Comparison of ENCODE assay signal across 15 cellular contexts in genomic region chr1:9658186-9658585, GRCh38. TPM values are rescaled to one million over a fixed set of nuclear protein-coding genes. Genes with fewer than 3 reads are reported as not detected.
DNase-seq lines count a peak whose midpoint lies in the region; ATAC-seq and TF ChIP-seq lines count a peak whose summit lies in the region.
"Had no signal": no experiment of that assay in that cellular context is flagged by ENCODE, and none has a peak within 500 bp of the region (broad histone marks: within the 10 kb centered on the region; RNA-seq: fewer than 3 reads in every experiment).

No MANE protein-coding gene starts in this region.

- CTCF ChIA-PET in activated CD4-positive, alpha-beta T cell treated with anti-CD3 and anti-CD28 coated beads for 36 hours (lab: Charles Lee) = interaction anchor here (0.5 to 9.2 kb wide), 6 partner anchors 10 to 269 kb away, joined by 3 to 100 read pairs (median 4); no protein-coding TSS in a partner anchor

- TF ChIP-seq CTCF in GM20000 (IDR thresholded peaks at IDR 0.05; ENCODE audit: extremely low read depth, missing control alignments) (no peak), natural killer cell (IDR thresholded peaks at IDR 0.05) (no peak)

- peaks cover 81% of the 10 kb centered on the region for H3K4me1 Mint-ChIP-seq in activated CD4-positive, alpha-beta T cell treated with anti-CD3 and anti-CD28 coated beads for 36 hours
- H3K4me1 Mint-ChIP-seq in activated T-helper 17 cell treated with anti-CD3 and anti-CD28 coated beads, Interleukin-2, amount 50 U/mL, for 72 hours = peaks cover 47% of the 10 kb centered on the region
- peaks cover 76 to 84% of the 10 kb centered on the region in 2 donors for H3K4me1 Mint-ChIP-seq in natural killer cell

- ATAC-seq in activated CD4-positive, alpha-beta T cell treated with anti-CD3 and anti-CD28 coated beads for 36 hours = peak; percentile 8
- ATAC-seq in activated T-helper 17 cell treated with anti-CD3 and anti-CD28 coated beads, Interleukin-2, amount 50 U/mL, for 72 hours (replicated peaks) = peak; percentile 21
- ATAC-seq in natural killer cell (no peak), GM18867 (IDR thresholded peaks at IDR 0.05; ENCODE audit: unreplicated experiment) (no peak)
- ATAC-seq: left ventricle myocardium superior, upper lobe of right lung had no signal

- H3K36me3 Mint-ChIP-seq in activated CD4-positive, alpha-beta T cell treated with anti-CD3 and anti-CD28 coated beads for 36 hours (ENCODE audit: low read depth) = peaks cover 46% of the 10 kb centered on the region
- H3K36me3 Mint-ChIP-seq in activated T-helper 17 cell treated with anti-CD3 and anti-CD28 coated beads, Interleukin-2, amount 50 U/mL, for 72 hours (ENCODE audit: low read depth) = peaks cover 96% of the 10 kb centered on the region
- H3K36me3 Mint-ChIP-seq in natural killer cell = no peaks in the 10 kb centered on the region

- H3K4me3 Mint-ChIP-seq in activated CD4-positive, alpha-beta T cell treated with anti-CD3 and anti-CD28 coated beads for 36 hours = peak overlapping the region; percentile 26
- H3K4me3 Mint-ChIP-seq in activated T-helper 17 cell treated with anti-CD3 and anti-CD28 coated beads, Interleukin-2, amount 50 U/mL, for 72 hours = peak overlapping the region; percentile 99
- H3K4me3 Mint-ChIP-seq in natural killer cell = no peak overlapping the region

- intact Hi-C loops in activated CD4-positive, alpha-beta T cell treated with anti-CD3 and anti-CD28 coated beads for 36 hours (cut with DNase I, micrococcal nuclease) = loop anchor here in 1 of 2 experiments (10.0 kb wide), 2 partner anchors 783 to 1037 kb away; partner anchors contain the start of gene ENO1
- intact Hi-C loops in natural killer cell (cut with micrococcal nuclease) = no loop called here

- in situ Hi-C loops in ACHN (cut with HindIII; ENCODE audit: low pct_ligation_motif_present, low pct_unique_long_range_greater_than_20kb, low sequenced_read_pairs) = no loop called here

- POLR2A ChIA-PET in activated CD4-positive, alpha-beta T cell treated with anti-CD3 and anti-CD28 coated beads for 36 hours (lab: Charles Lee) = no interaction called here

- no peaks in the 10 kb centered on the region for H3K27me3 Mint-ChIP-seq in activated CD4-positive, alpha-beta T cell treated with anti-CD3 and anti-CD28 coated beads for 36 hours
- no peaks in the 10 kb centered on the region for H3K27me3 Mint-ChIP-seq in activated T-helper 17 cell treated with anti-CD3 and anti-CD28 coated beads, Interleukin-2, amount 50 U/mL, for 72 hours
- H3K27me3 Mint-ChIP-seq in natural killer cell (ENCODE audit: low read depth in 2 of 2) = no peaks in the 10 kb centered on the region

- no peaks in the 10 kb centered on the region for H3K9me3 Mint-ChIP-seq in activated CD4-positive, alpha-beta T cell treated with anti-CD3 and anti-CD28 coated beads for 36 hours (ENCODE audit: low read depth)
- no peaks in the 10 kb centered on the region for H3K9me3 Mint-ChIP-seq in activated T-helper 17 cell treated with anti-CD3 and anti-CD28 coated beads, Interleukin-2, amount 50 U/mL, for 72 hours
- H3K9me3 Mint-ChIP-seq in natural killer cell = no peaks in the 10 kb centered on the region

- H3K27ac Mint-ChIP-seq in activated CD4-positive, alpha-beta T cell treated with anti-CD3 and anti-CD28 coated beads for 36 hours = peak overlapping the region; percentile 99
- H3K27ac Mint-ChIP-seq in activated T-helper 17 cell treated with anti-CD3 and anti-CD28 coated beads, Interleukin-2, amount 50 U/mL, for 72 hours = peak overlapping the region; percentile 97
- peak overlapping the region; percentile 92 to 96 for H3K27ac Mint-ChIP-seq in natural killer cell

- DNase-seq in activated CD4-positive, alpha-beta T cell treated with anti-CD3 and anti-CD28 coated beads for 36 hours = peak; percentile 66
- no peak for DNase-seq in activated CD4-positive, alpha-beta T cell treated with anti-CD3 and anti-CD28 coated beads, Interleukin-2, amount 50 U/mL, for 1 hour
- DNase-seq in GM20000 (ENCODE audit: low spot score) (peak; percentile 37), natural killer cell (no peak), ACHN (no peak), NCI-H345 (lab: John Stamatoyannopoulos, UW) (no peak)
- DNase-seq: activated CD8-positive, alpha-beta memory T cell treated with anti-CD3 and anti-CD28 coated beads, Interleukin-2, amount 50 U/mL, for 48 hours; brain microvascular endothelial cell; Caco-2; effector CD4-positive, alpha-beta T cell; left ventricle myocardium superior; NK-92 treated with Interleukin-12 subunit alpha and Interleukin-12 subunit beta, amount 100 ng/mL, for 24 hours; upper lobe of right lung had no signal

RNA-seq across cellular contexts. Expression of gene PIK3CD, which starts 6.7 kb away (rescaled TPM):
- total RNA-seq in activated CD4-positive, alpha-beta T cell treated with anti-CD3 and anti-CD28 coated beads for 36 hours = 100 to 1,000 TPM in 1 of 2 experiments, 10 to 100 TPM in 1; 96.4 to 114 TPM
- total RNA-seq in activated T-helper 17 cell treated with anti-CD3 and anti-CD28 coated beads, Interleukin-2, amount 50 U/mL, for 72 hours = 100 to 1,000 TPM; 114 to 120 TPM
- 100 to 1,000 TPM; 171 to 240 (median 198) TPM for total RNA-seq in natural killer cell

Comparison
In these comparisons a context has a peak if more than half of its experiments do, and no peak if none do; other contexts are left out.
1. DNase-seq: peak in activated CD4-positive, alpha-beta T cell treated with anti-CD3 and anti-CD28 coated beads for 36 hours (single experiment) and GM20000 (single experiment); none in activated CD4-positive, alpha-beta T cell treated with anti-CD3 and anti-CD28 coated beads, Interleukin-2, amount 50 U/mL, for 1 hour (single experiment), natural killer cell (single experiment), ACHN (single experiment) and NCI-H345 (single experiment).
2. ATAC-seq: peak in activated CD4-positive, alpha-beta T cell treated with anti-CD3 and anti-CD28 coated beads for 36 hours (single experiment) and activated T-helper 17 cell treated with anti-CD3 and anti-CD28 coated beads, Interleukin-2, amount 50 U/mL, for 72 hours (single experiment); none in natural killer cell (0 of 3) and GM18867 (single experiment).
3. Peak in every context shown above with its lines, with median percentiles within 50 percentile points of each other: H3K27ac Mint-ChIP-seq.